8 cellular contexts compared by ENCODE assay signal in genomic region chrX:70454441-70455365, GRCh38. TPM values are rescaled to one million over a fixed set of nuclear protein-coding genes. Genes with fewer than 3 reads are reported as not detected.
DNase-seq lines count a peak whose midpoint lies in the region; ATAC-seq, FAIRE-seq and TF ChIP-seq lines count a peak whose summit lies in the region.

No MANE protein-coding gene starts in this region.

- no TSS peak for BruUV-seq in endothelial cell of umbilical vein (replicated peaks; lab: Mats Ljungman, UMichigan)

- H3K27me3 ChIP-seq in endothelial cell of umbilical vein (ENCODE audit: control insufficient read depth in 2 of 2, insufficient read depth in 2 of 2, low read length in 2 of 2) (no peaks in the 10 kb centered on the region), thymus (ENCODE audit: control insufficient read depth, insufficient read depth) (no peaks in the 10 kb centered on the region)

- in situ Hi-C loops in ACHN (cut with HindIII; ENCODE audit: low pct_ligation_motif_present, low pct_unique_long_range_greater_than_20kb, low sequenced_read_pairs) = no loop called here

- intact Hi-C loops in endothelial cell of umbilical vein (cut with micrococcal nuclease) = loop anchor here (2.0 to 5.0 kb wide), 2 partner anchors 22 to 308 kb away; no protein-coding TSS in a partner anchor

- H3K27ac ChIP-seq in endothelial cell of umbilical vein (ENCODE audit: insufficient read depth, low read depth, low read length) = no peak overlapping the region
- H3K27ac ChIP-seq in thymus (ENCODE audit: low read depth) = peak overlapping the region; percentile 42

- peak overlapping the region; percentile 79 for H3K4me3 Mint-ChIP-seq in activated CD8-positive, alpha-beta T cell treated with anti-CD3 and anti-CD28 coated beads, Interleukin-2, amount 10 ng/mL, durations not matched to agents 7 days and 5 days

- H3K36me3 Mint-ChIP-seq in activated CD8-positive, alpha-beta T cell treated with anti-CD3 and anti-CD28 coated beads, Interleukin-2, amount 10 ng/mL, durations not matched to agents 7 days and 5 days (ENCODE audit: low read depth) = peaks cover 8% of the 10 kb centered on the region

- WGBS in thymus = 0% methylated on average over 45 of the region's 48 CpGs

- H3K9me3 Mint-ChIP-seq in activated CD8-positive, alpha-beta T cell treated with anti-CD3 and anti-CD28 coated beads, Interleukin-2, amount 10 ng/mL, durations not matched to agents 7 days and 5 days (ENCODE audit: insufficient read depth) = no peaks in the 10 kb centered on the region

- no peak overlapping the region for H3K9ac ChIP-seq in endothelial cell of umbilical vein (replicated peaks; ENCODE audit: extremely low read depth, insufficient read depth, low read length)

- CTCF ChIA-PET in activated CD8-positive, alpha-beta T cell treated with anti-CD3 and anti-CD28 coated beads, Interleukin-2, amount 10 ng/mL, durations not matched to agents 7 days and 5 days (lab: Charles Lee) = interaction anchor here (1.0 to 2.0 kb wide), 4 partner anchors 19 to 215 kb away, joined by 3 to 7 read pairs (median 5); no protein-coding TSS in a partner anchor
- CTCF ChIA-PET in endothelial cell of umbilical vein (lab: Charles Lee) = interaction anchor here (1.5 to 7.7 kb wide), 2 partner anchors 98 to 210 kb away, joined by 7 to 47 read pairs; no protein-coding TSS in a partner anchor

- peak overlapping the region; percentile 72 for H2AFZ ChIP-seq in endothelial cell of umbilical vein (ENCODE audit: low read depth, low read length)

- peak overlapping the region; percentile 87 for H3K27ac Mint-ChIP-seq in activated CD8-positive, alpha-beta T cell treated with anti-CD3 and anti-CD28 coated beads, Interleukin-2, amount 10 ng/mL, durations not matched to agents 7 days and 5 days

- H3K36me3 ChIP-seq in endothelial cell of umbilical vein (ENCODE audit: control insufficient read depth in 2 of 2, extremely low read depth in 1 of 2, insufficient read depth in 2 of 2, low read length in 2 of 2) (no peaks in the 10 kb centered on the region), thymus (ENCODE audit: control insufficient read depth, insufficient read depth) (no peaks in the 10 kb centered on the region)

- POLR2A ChIA-PET in activated CD8-positive, alpha-beta T cell treated with anti-CD3 and anti-CD28 coated beads, Interleukin-2, amount 10 ng/mL, durations not matched to agents 7 days and 5 days (lab: Charles Lee) = no interaction called here
- POLR2A ChIA-PET in endothelial cell of umbilical vein (lab: Charles Lee) = no interaction called here

- H3K4me3 ChIP-seq in endothelial cell of umbilical vein (replicated peaks in 1 of 3; ENCODE audit: insufficient read depth in 1 of 3, low read depth in 1 of 3, low read length in 3 of 3) (peak overlapping the region; percentile 14 to 43 (median 31)), thymus (ENCODE audit: low read length) (peak overlapping the region; percentile 56)

- peak; percentile 73 to 82 for TF ChIP-seq CTCF in endothelial cell of umbilical vein (IDR thresholded peaks at IDR 0.05; ENCODE audit: extremely low read depth in 1 of 2, insufficient read depth in 1 of 2, low read depth in 1 of 2, low read length in 2 of 2)

- no peaks in the 10 kb centered on the region for H3K9me3 ChIP-seq in endothelial cell of umbilical vein (replicated peaks; ENCODE audit: control insufficient read depth, insufficient read depth, low read length)
- no peaks in the 10 kb centered on the region for H3K9me3 ChIP-seq in thymus (ENCODE audit: control insufficient read depth)

- FAIRE-seq in endothelial cell of umbilical vein (lab: Jason Lieb, UNC) = peak; percentile 85

- DNase-seq in ACHN (peak; percentile 72), NCI-H526 (lab: John Stamatoyannopoulos, UW) (peak; percentile 94 to 96), endothelial cell of umbilical vein (ENCODE audit: low read depth, low spot score) (peak; percentile 49), myocyte (ENCODE audit: low read depth) (peak; percentile 47)
- peak; percentile 81 for DNase-seq in activated CD8-positive, alpha-beta T cell treated with anti-CD3 and anti-CD28 coated beads, Interleukin-2, amount 10 ng/mL, durations not matched to agents 7 days and 5 days

- dilution Hi-C loops in endothelial cell of umbilical vein (cut with MboI; ENCODE audit: extremely low pct_ligation_motif_present, low sequenced_read_pairs) = no loop called here

- peak overlapping the region; percentile 76 for H3K4me2 ChIP-seq in endothelial cell of umbilical vein (ENCODE audit: insufficient read depth, low read length)

- no peaks in the 10 kb centered on the region for H3K27me3 Mint-ChIP-seq in activated CD8-positive, alpha-beta T cell treated with anti-CD3 and anti-CD28 coated beads, Interleukin-2, amount 10 ng/mL, durations not matched to agents 7 days and 5 days (ENCODE audit: low read depth)

- peaks cover 6% of the 10 kb centered on the region for H3K4me1 ChIP-seq in endothelial cell of umbilical vein (ENCODE audit: control insufficient read depth, extremely low read depth, insufficient read depth, low read length)
- no peaks in the 10 kb centered on the region for H3K4me1 ChIP-seq in thymus (ENCODE audit: control insufficient read depth, insufficient read depth, low read length)

- no peaks in the 10 kb centered on the region for H4K20me1 ChIP-seq in endothelial cell of umbilical vein (replicated peaks; ENCODE audit: control insufficient read depth, extremely low read depth, insufficient read depth, low read length)

- peak; percentile 70 for ATAC-seq in GM18909 (IDR thresholded peaks at IDR 0.05; ENCODE audit: poor library complexity, unreplicated experiment)
- ATAC-seq in HG03354 (IDR thresholded peaks at IDR 0.05; ENCODE audit: poor library complexity, severe bottlenecking, unreplicated experiment) = peak; percentile 56
- peak; percentile 78 for ATAC-seq in activated CD8-positive, alpha-beta T cell treated with anti-CD3 and anti-CD28 coated beads, Interleukin-2, amount 10 ng/mL, durations not matched to agents 7 days and 5 days

- H3K79me2 ChIP-seq in endothelial cell of umbilical vein (ENCODE audit: control insufficient read depth, insufficient read depth, low read length) = no peaks in the 10 kb centered on the region

- no peak for TF ChIP-seq POLR2A in endothelial cell of umbilical vein (IDR thresholded peaks at IDR 0.05; ENCODE audit: low read depth, low read length)

- H3K4me1 Mint-ChIP-seq in activated CD8-positive, alpha-beta T cell treated with anti-CD3 and anti-CD28 coated beads, Interleukin-2, amount 10 ng/mL, durations not matched to agents 7 days and 5 days (ENCODE audit: low read depth) = peaks cover 43% of the 10 kb centered on the region

- H3K9me1 ChIP-seq in endothelial cell of umbilical vein (replicated peaks; ENCODE audit: control insufficient read depth, extremely low read depth, insufficient read depth, low read length) = no peaks in the 10 kb centered on the region

TF ChIP-seq in endothelial cell of umbilical vein, 7 proteins besides CTCF, POLR2A, EP300 and RAD21:
- no peak for TF ChIP-seq EZH2 (IDR thresholded peaks at IDR 0.05; ENCODE audit: borderline replicate concordance, low read depth, low read length, severe bottlenecking)
- TF ChIP-seq POLR2AphosphoS5 (IDR thresholded peaks at IDR 0.05; ENCODE audit: insufficient read depth, low read depth, low read length) = no peak
- TF ChIP-seq MYC (IDR thresholded peaks at IDR 0.05; ENCODE audit: low read depth, low read length) = no peak
- TF ChIP-seq FOS (IDR thresholded peaks at IDR 0.05; ENCODE audit: borderline replicate concordance, insufficient read depth, low read length) = no peak
- TF ChIP-seq MAX (IDR thresholded peaks at IDR 0.05; ENCODE audit: insufficient read depth, insufficient read length) = no peak
- no peak for TF ChIP-seq GATA2 (IDR thresholded peaks at IDR 0.05; ENCODE audit: insufficient read depth, insufficient read length, low read depth, low read length)
- no peak for TF ChIP-seq JUN (IDR thresholded peaks at IDR 0.05; ENCODE audit: borderline replicate concordance, insufficient read depth, insufficient read length, low read depth)

RNA-seq across cellular contexts. Expression of gene DLG3, which starts 10.1 kb away (rescaled TPM):
- 10 to 100 TPM; 22.8 to 24.6 TPM for total RNA-seq in activated CD8-positive, alpha-beta T cell treated with anti-CD3 and anti-CD28 coated beads, Interleukin-2, amount 10 ng/mL, durations not matched to agents 7 days and 5 days
- total RNA-seq in endothelial cell of umbilical vein = 2.4 and 3.2 TPM in 2 replicates
- 0.89 and 1.2 TPM in 2 replicates for polyA plus RNA-seq in endothelial cell of umbilical vein
- 1.2 and 1.3 TPM in 2 replicates for polyA plus RNA-seq in endothelial cell of umbilical vein (2011; cell fraction: cytosol; rRNA removed)
- 3.1 and 3.5 TPM in 2 replicates for polyA plus RNA-seq in endothelial cell of umbilical vein (2011; cell fraction: nucleus; rRNA removed)
- polyA plus RNA-seq in endothelial cell of umbilical vein (2012) = 2.8 and 3.2 TPM in 2 replicates
- polyA minus RNA-seq in endothelial cell of umbilical vein = 2.7 and 3.4 TPM in 2 replicates
- 23.8 TPM for polyA minus RNA-seq in endothelial cell of umbilical vein (2011; cell fraction: cytosol; rRNA and poly(A)+ RNA removed)
- polyA minus RNA-seq in endothelial cell of umbilical vein (2011; cell fraction: nucleus; rRNA and poly(A)+ RNA removed) = 1.1 TPM in 2 replicates
- 1.0 and 1.2 TPM in 2 replicates for total RNA-seq in myocyte
- polyA plus RNA-seq in myocyte (2012) = 3.2 TPM
- polyA plus RNA-seq in thymus = 4.8 TPM

RNA-seq across cellular contexts. Expression of gene GDPD2, which starts 31.6 kb away (rescaled TPM):
- total RNA-seq in activated CD8-positive, alpha-beta T cell treated with anti-CD3 and anti-CD28 coated beads, Interleukin-2, amount 10 ng/mL, durations not matched to agents 7 days and 5 days = under 1 TPM; 0.34 to 0.63 TPM
- total RNA-seq in endothelial cell of umbilical vein (0.29 and 0.35 TPM in 2 replicates), myocyte (not detected in 2 replicates)
- polyA plus RNA-seq in endothelial cell of umbilical vein (0.08 and 0.11 TPM in 2 replicates), thymus (0.09 TPM)
- 0.03 TPM in 1 of 2 replicates, not detected in the other for polyA plus RNA-seq in endothelial cell of umbilical vein (2011; cell fraction: cytosol; rRNA removed)
- 0.59 and 0.63 TPM in 2 replicates for polyA plus RNA-seq in endothelial cell of umbilical vein (2011; cell fraction: nucleus; rRNA removed)
- not detected in 2 replicates for polyA plus RNA-seq in endothelial cell of umbilical vein (2012)
- not detected in 2 replicates for polyA minus RNA-seq in endothelial cell of umbilical vein
- not detected for polyA minus RNA-seq in endothelial cell of umbilical vein (2011; cell fraction: cytosol; rRNA and poly(A)+ RNA removed)
- 1.0 and 1.5 TPM in 2 replicates for polyA minus RNA-seq in endothelial cell of umbilical vein (2011; cell fraction: nucleus; rRNA and poly(A)+ RNA removed)
- 0.15 TPM for polyA plus RNA-seq in myocyte (2012)
